8 cellular contexts compared by ENCODE assay signal in genomic region chr3:69410301-69410700, GRCh38. TPM values are rescaled to one million over a fixed set of nuclear protein-coding genes. Genes with fewer than 3 reads are reported as not detected.
A peak's percentile ranks its signal among the peaks of the same experiment; 100 is the strongest.
DNase-seq lines count a peak whose midpoint lies in the region; ATAC-seq lines count a peak whose summit lies in the region.

No MANE protein-coding gene starts in this region.

- H3K36me3 Mint-ChIP-seq in activated naive CD4-positive, alpha-beta T cell treated with anti-CD3 and anti-CD28 coated beads, Interleukin-2, amount 10 ng/mL, durations not matched to agents 7 days and 5 days: no peaks in the 10 kb centered on the region

- CTCF ChIA-PET in activated naive CD4-positive, alpha-beta T cell treated with anti-CD3 and anti-CD28 coated beads, Interleukin-2, amount 10 ng/mL, durations not matched to agents 7 days and 5 days (lab: Charles Lee): interaction anchor here (0.6 to 5.9 kb wide), 20 partner anchors 13 to 289 kb away, joined by 3 to 52 read pairs (median 5); partner anchors contain the start of gene FRMD4B

- H3K27ac Mint-ChIP-seq in activated naive CD4-positive, alpha-beta T cell treated with anti-CD3 and anti-CD28 coated beads, Interleukin-2, amount 10 ng/mL, durations not matched to agents 7 days and 5 days: no peak overlapping the region

- H3K9me3 Mint-ChIP-seq in activated naive CD4-positive, alpha-beta T cell treated with anti-CD3 and anti-CD28 coated beads, Interleukin-2, amount 10 ng/mL, durations not matched to agents 7 days and 5 days: no peaks in the 10 kb centered on the region

- H3K4me3 Mint-ChIP-seq in activated naive CD4-positive, alpha-beta T cell treated with anti-CD3 and anti-CD28 coated beads, Interleukin-2, amount 10 ng/mL, durations not matched to agents 7 days and 5 days: no peak overlapping the region

- H3K27ac ChIP-seq in SK-N-MC: no peak overlapping the region

- no peak overlapping the region for H3K9ac ChIP-seq in SK-N-MC (ENCODE audit: insufficient read length)

- H3K4me1 Mint-ChIP-seq in activated naive CD4-positive, alpha-beta T cell treated with anti-CD3 and anti-CD28 coated beads, Interleukin-2, amount 10 ng/mL, durations not matched to agents 7 days and 5 days: no peaks in the 10 kb centered on the region

- ATAC-seq in GM21526 (IDR thresholded peaks at IDR 0.05; ENCODE audit: low FRiP score, unreplicated experiment): peak; percentile 97
- ATAC-seq in Right ventricle myocardium superior (ENCODE audit: poor library complexity): peak; percentile 89

- peaks cover 21% of the 10 kb centered on the region for H3K27me3 Mint-ChIP-seq in activated naive CD4-positive, alpha-beta T cell treated with anti-CD3 and anti-CD28 coated beads, Interleukin-2, amount 10 ng/mL, durations not matched to agents 7 days and 5 days

- H3K36me3 ChIP-seq in SK-N-MC (ENCODE audit: insufficient read depth, low read length): no peaks in the 10 kb centered on the region

- intact Hi-C loops in Right ventricle myocardium superior (cut with DNase I): no loop called here

- no peak overlapping the region for H3K4me3 ChIP-seq in SK-N-MC

- DNase-seq in EL (peak; percentile 70), HUDEP-2 (lab: John Stamatoyannopoulos, UW; ENCODE audit: unreplicated experiment in 76 of 76) (peak in 52 of 76 experiments; percentile 1 to 62 (median 22)), SK-N-MC (ENCODE audit: low read depth, low spot score) (peak; percentile 2), Right ventricle myocardium superior (peak; percentile 63), renal cortical epithelial cell (ENCODE audit: low read depth) (peak; percentile 68), DMS153 (lab: John Stamatoyannopoulos, UW) (no peak)
- peak; percentile 81 for DNase-seq in activated naive CD4-positive, alpha-beta T cell treated with anti-CD3 and anti-CD28 coated beads, Interleukin-2, amount 10 ng/mL, durations not matched to agents 7 days and 5 days

- no peaks in the 10 kb centered on the region for H3K9me3 ChIP-seq in SK-N-MC (ENCODE audit: low read depth, low read length)

RNA-seq across cellular contexts. Expression of gene FRMD4B, which starts 24.4 kb away (rescaled TPM):
- total RNA-seq in Right ventricle myocardium superior: 16.8 TPM
- 20.8 and 24.5 TPM in 2 replicates for total RNA-seq in renal cortical epithelial cell
